Comparison of ENCODE assay signal across 8 cellular contexts in the genomic region with DNA sequence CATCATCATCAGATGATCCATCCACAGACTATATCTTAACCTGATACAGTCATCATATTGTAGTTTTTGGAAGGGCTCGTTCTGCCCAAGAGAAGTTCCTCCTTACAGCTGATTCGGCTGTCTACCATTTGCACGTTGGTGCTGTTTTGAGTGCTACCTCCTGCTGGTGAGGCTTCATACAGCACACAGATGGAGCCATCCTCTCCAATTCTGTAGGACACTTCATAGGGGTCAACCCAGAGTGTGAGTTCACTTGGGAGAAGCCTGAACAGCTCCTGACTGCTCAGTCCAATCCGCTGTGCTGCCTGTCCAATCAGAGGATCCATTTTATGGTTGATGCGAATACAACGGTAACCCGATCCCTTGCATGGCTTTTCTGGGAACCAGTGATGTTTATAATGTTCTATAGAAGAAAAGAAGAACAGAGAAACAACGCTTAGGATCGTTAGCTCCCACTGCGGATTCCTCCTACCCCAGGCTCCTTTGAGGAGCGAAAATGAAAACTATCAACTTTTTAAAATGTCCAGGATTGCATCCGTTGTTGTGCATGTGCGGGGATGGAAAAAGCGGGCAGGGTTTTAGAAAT. TPM values are rescaled to one million over a fixed set of nuclear protein-coding genes. Genes with fewer than 3 reads are reported as not detected.
A peak's percentile ranks its signal among the peaks of the same experiment; 100 is the strongest.
DNase-seq lines count a peak whose midpoint lies in the region; ATAC-seq and TF ChIP-seq lines count a peak whose summit lies in the region.

No MANE protein-coding gene starts in this region.

- peak in 11 of 14 donors; percentile 39 to 71 (median 56) for DNase-seq in C1 segment of cervical spinal cord (lab: John Stamatoyannopoulos, UW)
- peak; percentile 59 for DNase-seq in LoVo (ENCODE audit: low spot score)
- peak; percentile 46 for DNase-seq in activated T-helper 9 cell treated with anti-CD3 and anti-CD28 coated beads, Interleukin-2, amount 50 U/mL, for 16 hours (ENCODE audit: low read depth)
- DNase-seq in fibroblast of the conjunctiva (ENCODE audit: low read depth) = peak; percentile 98
- DNase-seq in stomach = peak; percentile 67

- WGBS in stomach, 5 donors = 0 to 1% (median 1%) methylated on average over 14 of the region's 14 CpGs

- H3K4me3 ChIP-seq in neural cell (ENCODE audit: low read length) = peak overlapping the region; percentile 87
- peak overlapping the region; percentile 74 to 97 (median 83) for H3K4me3 ChIP-seq in stomach

- TF ChIP-seq POLR2A in Raji (IDR thresholded peaks at IDR 0.05; ENCODE audit: insufficient read depth, low read depth, low read length) (peak; percentile 24; the same call in 1 of the 2 replicates), stomach (IDR thresholded peaks at IDR 0.05) (peak in 1 of 4 donors; percentile 4)

- intact Hi-C loops in stomach (cut with DNase I; ENCODE audit: low total_unique reads) = loop anchor here (10.0 kb wide), 1 partner anchor 329 kb away; no protein-coding TSS in a partner anchor

- H4K20me1 ChIP-seq in neural cell (ENCODE audit: insufficient read depth) = peaks cover 16% of the 10 kb centered on the region

- H3K4me2 ChIP-seq in neural cell (ENCODE audit: low read length) = peak overlapping the region; percentile 91

- H2AFZ ChIP-seq in neural cell (ENCODE audit: low read depth, low read length) = peak overlapping the region; percentile 5

- peaks cover 64% of the 10 kb centered on the region for H3K79me2 ChIP-seq in neural cell (replicated peaks; ENCODE audit: insufficient read depth, low read length)

- no peaks in the 10 kb centered on the region for H3F3A ChIP-seq in neural cell (ENCODE audit: insufficient read depth, low read length, poor library complexity, severe bottlenecking)

- no peaks in the 10 kb centered on the region for H3K9me2 ChIP-seq in neural cell (ENCODE audit: insufficient read depth, low read length)

- H3K27ac ChIP-seq in neural cell (ENCODE audit: low read length) = peak overlapping the region; percentile 86
- H3K27ac ChIP-seq in stomach = peak overlapping the region; percentile 95 to 100 (median 100)

- TF ChIP-seq EP300 in neural cell (conservative IDR thresholded peaks at IDR 0.05; ENCODE audit: poor library complexity, severe bottlenecking) (no peak), stomach (IDR thresholded peaks at IDR 0.05) (no peak)

- no peaks in the 10 kb centered on the region for H3K9me3 ChIP-seq in neural cell (ENCODE audit: low read length)
- H3K9me3 ChIP-seq in stomach = no peaks in the 10 kb centered on the region

- peak overlapping the region; percentile 91 for H3K9ac ChIP-seq in neural cell (ENCODE audit: low read length)

- peak; percentile 73 for TF ChIP-seq RAD21 in neural cell (conservative IDR thresholded peaks at IDR 0.05)

- peaks cover 9% of the 10 kb centered on the region for H3K36me3 ChIP-seq in neural cell (ENCODE audit: insufficient read depth, low read length)
- H3K36me3 ChIP-seq in stomach = peaks cover 13 to 31% (median 21%) of the 10 kb centered on the region in 4 donors

- peak; percentile 79 for TF ChIP-seq CTCF in neural cell (IDR thresholded peaks at IDR 0.05; ENCODE audit: poor library complexity, severe bottlenecking)
- TF ChIP-seq CTCF in stomach (IDR thresholded peaks at IDR 0.05) = peak in 5 of 7 experiments; percentile 56 to 79 (median 63)

- peak; percentile 15 for ATAC-seq in GM19467 (IDR thresholded peaks at IDR 0.05; ENCODE audit: unreplicated experiment)

- H3K4me1 ChIP-seq in stomach = peaks cover 0 to 41% (median 17%) of the 10 kb centered on the region in 4 donors

- no peaks in the 10 kb centered on the region for H3K27me3 ChIP-seq in neural cell (ENCODE audit: insufficient read depth, low read depth, low read length)
- H3K27me3 ChIP-seq in stomach = no peaks in the 10 kb centered on the region

TF ChIP-seq in neural cell, 6 proteins besides CTCF, POLR2A, EP300 and RAD21:
- peak; percentile 20 for TF ChIP-seq POLR2AphosphoS5 (IDR thresholded peaks at IDR 0.05)
- peak; percentile 33 for TF ChIP-seq MXI1 (conservative IDR thresholded peaks at IDR 0.05; ENCODE audit: poor library complexity, severe bottlenecking)
- peak; percentile 85 for TF ChIP-seq SMC3 (conservative IDR thresholded peaks at IDR 0.05; ENCODE audit: poor library complexity)
- peak; percentile 51 for TF ChIP-seq TAF1 (IDR thresholded peaks at IDR 0.05; ENCODE audit: low read depth)
- TF ChIP-seq EZH2 (IDR thresholded peaks at IDR 0.05; ENCODE audit: borderline replicate concordance, insufficient read depth, low read length, poor library complexity, severe bottlenecking) = no peak
- TF ChIP-seq, protein P1, sequence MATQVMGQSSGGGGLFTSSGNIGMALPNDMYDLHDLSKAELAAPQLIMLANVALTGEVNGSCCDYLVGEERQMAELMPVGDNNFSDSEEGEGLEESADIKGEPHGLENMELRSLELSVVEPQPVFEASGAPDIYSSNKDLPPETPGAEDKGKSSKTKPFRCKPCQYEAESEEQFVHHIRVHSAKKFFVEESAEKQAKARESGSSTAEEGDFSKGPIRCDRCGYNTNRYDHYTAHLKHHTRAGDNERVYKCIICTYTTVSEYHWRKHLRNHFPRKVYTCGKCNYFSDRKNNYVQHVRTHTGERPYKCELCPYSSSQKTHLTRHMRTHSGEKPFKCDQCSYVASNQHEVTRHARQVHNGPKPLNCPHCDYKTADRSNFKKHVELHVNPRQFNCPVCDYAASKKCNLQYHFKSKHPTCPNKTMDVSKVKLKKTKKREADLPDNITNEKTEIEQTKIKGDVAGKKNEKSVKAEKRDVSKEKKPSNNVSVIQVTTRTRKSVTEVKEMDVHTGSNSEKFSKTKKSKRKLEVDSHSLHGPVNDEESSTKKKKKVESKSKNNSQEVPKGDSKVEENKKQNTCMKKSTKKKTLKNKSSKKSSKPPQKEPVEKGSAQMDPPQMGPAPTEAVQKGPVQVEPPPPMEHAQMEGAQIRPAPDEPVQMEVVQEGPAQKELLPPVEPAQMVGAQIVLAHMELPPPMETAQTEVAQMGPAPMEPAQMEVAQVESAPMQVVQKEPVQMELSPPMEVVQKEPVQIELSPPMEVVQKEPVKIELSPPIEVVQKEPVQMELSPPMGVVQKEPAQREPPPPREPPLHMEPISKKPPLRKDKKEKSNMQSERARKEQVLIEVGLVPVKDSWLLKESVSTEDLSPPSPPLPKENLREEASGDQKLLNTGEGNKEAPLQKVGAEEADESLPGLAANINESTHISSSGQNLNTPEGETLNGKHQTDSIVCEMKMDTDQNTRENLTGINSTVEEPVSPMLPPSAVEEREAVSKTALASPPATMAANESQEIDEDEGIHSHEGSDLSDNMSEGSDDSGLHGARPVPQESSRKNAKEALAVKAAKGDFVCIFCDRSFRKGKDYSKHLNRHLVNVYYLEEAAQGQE (IDR thresholded peaks at IDR 0.05; ENCODE audit: borderline replicate concordance) = peak; percentile 11

RNA-seq across cellular contexts. Expression of gene BTG1, which starts 1.5 kb away (rescaled TPM):
- polyA plus RNA-seq in neural cell (12.5 and 12.9 TPM in 2 replicates), stomach (10 to 100 TPM; 39.7 to 47.5 (median 40.2) TPM)
- 25.8 and 30.7 TPM in 2 replicates for polyA minus RNA-seq in neural cell
- total RNA-seq in stomach = 100 to 1,000 TPM in 1 of 5 donors, 10 to 100 TPM in 4; 20.5 to 108 (median 33.3) TPM

Comparison
In these comparisons a context has a peak if more than half of its experiments do, and no peak if none do; other contexts are left out.
1. Peak in every context shown above with its lines: DNase-seq, ATAC-seq, H3K4me3 ChIP-seq and H3K27ac ChIP-seq.
2. DNase-seq: peak in every context shown above with its lines; median percentile 98 in fibroblast of the conjunctiva; 67 in stomach; 59 in LoVo; 56 in C1 segment of cervical spinal cord; 46 in activated T-helper 9 cell treated with anti-CD3 and anti-CD28 coated beads, Interleukin-2, amount 50 U/mL, for 16 hours.